In genomic region chr19:15091918-15092753, GRCh38 we compare ENCODE assay signal across 8 cellular contexts. TPM values are rescaled to one million over a fixed set of nuclear protein-coding genes. Genes with fewer than 3 reads are reported as not detected.
DNase-seq lines count a peak whose midpoint lies in the region; ATAC-seq, FAIRE-seq and TF ChIP-seq lines count a peak whose summit lies in the region.

No MANE protein-coding gene starts in this region.

- H4K20me1 ChIP-seq in astrocyte (ENCODE audit: insufficient read depth, low read length), result no peaks in the 10 kb centered on the region

- no peaks in the 10 kb centered on the region for H3K9me3 ChIP-seq in astrocyte (ENCODE audit: insufficient read depth, low read depth, low read length)

- peaks cover 9% of the 10 kb centered on the region for H3K27me3 ChIP-seq in astrocyte (ENCODE audit: insufficient read depth, low read length)

- H3K4me1 Mint-ChIP-seq in astrocyte (ENCODE audit: low read depth, unreplicated experiment), result no peaks in the 10 kb centered on the region

- H3K9ac ChIP-seq in astrocyte (ENCODE audit: low read length), result no peak overlapping the region

- peaks cover 32% of the 10 kb centered on the region for H3K27me3 Mint-ChIP-seq in astrocyte (ENCODE audit: low read depth, unreplicated experiment)

- peak; percentile 32 for FAIRE-seq in RCC 7860 (lab: Jason Lieb, UNC)
- no peak for FAIRE-seq in astrocyte (lab: Jason Lieb, UNC)
- FAIRE-seq in islet of Langerhans (lab: Jason Lieb, UNC), result peak; percentile 61

- H3K36me3 ChIP-seq in astrocyte (ENCODE audit: insufficient read depth, low read length), result no peaks in the 10 kb centered on the region

- H3K79me2 ChIP-seq in astrocyte (ENCODE audit: insufficient read depth, low read length), result no peaks in the 10 kb centered on the region

- H3K4me3 ChIP-seq in astrocyte (ENCODE audit: insufficient read depth, low read depth, low read length), result no peak overlapping the region

- no peaks in the 10 kb centered on the region for H3K4me1 ChIP-seq in astrocyte (ENCODE audit: insufficient read depth, low read length)

- ATAC-seq in GM18868 (IDR thresholded peaks at IDR 0.05; ENCODE audit: unreplicated experiment), result no peak

- no peak overlapping the region for H3K27ac ChIP-seq in astrocyte (ENCODE audit: low read depth, low read length)

- no peak overlapping the region for H3K27ac Mint-ChIP-seq in astrocyte (ENCODE audit: unreplicated experiment)

- no peaks in the 10 kb centered on the region for H3K9me3 Mint-ChIP-seq in astrocyte (ENCODE audit: unreplicated experiment)

- DNase-seq in DMS79 treated with DMSO at 0.1 percent for 48 hours (lab: John Stamatoyannopoulos, UW), result peak; percentile 67
- DNase-seq in LHCN-M2 (ENCODE audit: low read depth), result peak; percentile 63
- peak; percentile 45 for DNase-seq in RCC 7860 (ENCODE audit: low spot score)
- DNase-seq in astrocyte (ENCODE audit: low read depth), result peak; percentile 23
- DNase-seq in stimulated activated CD4-positive, alpha-beta T cell treated with anti-CD3 and anti-CD28 coated beads, TNF-alpha, amount 100 ng/mL, for 1 hour (ENCODE audit: low read depth in 3 of 3, low spot score in 1 of 3), result peak in 2 of 3 donors; percentile 4 to 35
- no peak for DNase-seq in germinal center (ENCODE audit: low spot score)

- peak; percentile 71 for TF ChIP-seq CTCF in astrocyte (IDR thresholded peaks at IDR 0.05; ENCODE audit: insufficient read depth, low read depth, low read length)

- peak overlapping the region; percentile 47 for H3K4me2 ChIP-seq in astrocyte (ENCODE audit: low read length)

- H2AFZ ChIP-seq in astrocyte (ENCODE audit: low read depth, low read length), result no peak overlapping the region

- no peaks in the 10 kb centered on the region for H3K36me3 Mint-ChIP-seq in astrocyte (ENCODE audit: low read depth, unreplicated experiment)

- no peak overlapping the region for H3K4me3 Mint-ChIP-seq in astrocyte (ENCODE audit: unreplicated experiment)

RNA-seq across cellular contexts. Expression of gene OR1I1, which starts 10.1 kb away (rescaled TPM):
- total RNA-seq in LHCN-M2 (2014; rRNA removed), result not detected in 2 replicates
- polyA plus RNA-seq in LHCN-M2 (2012), result not detected
- not detected in 2 replicates for total RNA-seq in astrocyte

RNA-seq across cellular contexts. Expression of gene SYDE1, which starts 15.1 kb away (rescaled TPM):
- total RNA-seq in LHCN-M2 (2014; rRNA removed), result 68.1 and 78.8 TPM in 2 replicates
- 68.0 TPM for polyA plus RNA-seq in LHCN-M2 (2012)
- total RNA-seq in astrocyte, result 40.6 and 46.6 TPM in 2 replicates

RNA-seq across cellular contexts. Expression of gene CASP14, which starts 42.9 kb away (rescaled TPM):
- total RNA-seq in LHCN-M2 (2014; rRNA removed), result not detected in 2 replicates
- polyA plus RNA-seq in LHCN-M2 (2012), result not detected
- total RNA-seq in astrocyte, result not detected in 2 replicates
